Comparison of ENCODE assay signal across 1 cellular context in the genomic region with DNA sequence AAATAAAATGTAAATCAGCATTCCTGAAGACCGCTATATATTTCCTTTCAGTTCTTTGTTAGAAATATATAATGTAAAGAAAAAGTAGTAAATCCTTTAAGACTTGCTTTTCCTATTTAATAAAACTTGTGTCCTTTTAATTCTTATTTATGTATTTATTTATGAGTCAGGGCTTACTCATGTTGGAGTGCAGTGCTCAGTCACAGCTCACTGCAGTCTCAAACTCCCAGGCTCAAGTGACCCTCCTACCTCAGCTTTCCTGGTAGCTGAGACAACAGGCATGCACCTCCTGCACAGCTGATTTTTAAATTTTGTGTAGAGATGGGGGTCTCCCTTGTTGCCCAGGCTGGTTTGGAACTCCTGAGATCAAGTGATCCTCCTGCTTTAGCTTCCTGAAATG.
TF ChIP-seq lines count a peak whose summit lies in the region.

No MANE protein-coding gene starts in this region.

TF ChIP-seq in IMR-90, 13 proteins besides CTCF, POLR2A, EP300 and RAD21 (continued from another document):
- TF ChIP-seq, protein P1, sequence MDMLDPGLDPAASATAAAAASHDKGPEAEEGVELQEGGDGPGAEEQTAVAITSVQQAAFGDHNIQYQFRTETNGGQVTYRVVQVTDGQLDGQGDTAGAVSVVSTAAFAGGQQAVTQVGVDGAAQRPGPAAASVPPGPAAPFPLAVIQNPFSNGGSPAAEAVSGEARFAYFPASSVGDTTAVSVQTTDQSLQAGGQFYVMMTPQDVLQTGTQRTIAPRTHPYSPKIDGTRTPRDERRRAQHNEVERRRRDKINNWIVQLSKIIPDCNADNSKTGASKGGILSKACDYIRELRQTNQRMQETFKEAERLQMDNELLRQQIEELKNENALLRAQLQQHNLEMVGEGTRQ (IDR thresholded peaks at IDR 0.05; ENCODE audit: low read depth, low read length), result no peak
- TF ChIP-seq, protein P2, sequence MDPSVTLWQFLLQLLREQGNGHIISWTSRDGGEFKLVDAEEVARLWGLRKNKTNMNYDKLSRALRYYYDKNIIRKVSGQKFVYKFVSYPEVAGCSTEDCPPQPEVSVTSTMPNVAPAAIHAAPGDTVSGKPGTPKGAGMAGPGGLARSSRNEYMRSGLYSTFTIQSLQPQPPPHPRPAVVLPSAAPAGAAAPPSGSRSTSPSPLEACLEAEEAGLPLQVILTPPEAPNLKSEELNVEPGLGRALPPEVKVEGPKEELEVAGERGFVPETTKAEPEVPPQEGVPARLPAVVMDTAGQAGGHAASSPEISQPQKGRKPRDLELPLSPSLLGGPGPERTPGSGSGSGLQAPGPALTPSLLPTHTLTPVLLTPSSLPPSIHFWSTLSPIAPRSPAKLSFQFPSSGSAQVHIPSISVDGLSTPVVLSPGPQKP (IDR thresholded peaks at IDR 0.05; ENCODE audit: borderline replicate concordance, low read depth, low read length), result no peak
- TF ChIP-seq MAFK (IDR thresholded peaks at IDR 0.05; ENCODE audit: low read depth, low read length) (no peak), FOS (IDR thresholded peaks at IDR 0.05; ENCODE audit: low read depth, low read length) (no peak), MAZ (IDR thresholded peaks at IDR 0.05; ENCODE audit: borderline replicate concordance, low read depth, low read length) (no peak), MXI1 (IDR thresholded peaks at IDR 0.05; ENCODE audit: borderline replicate concordance, low read depth, low read length) (no peak)
